29 cellular contexts compared by ENCODE assay signal in genomic region chr9:110528645-110529044, GRCh38. TPM values are rescaled to one million over a fixed set of nuclear protein-coding genes. Genes with fewer than 3 reads are reported as not detected.
A peak's percentile ranks its signal among the peaks of the same experiment; 100 is the strongest.
DNase-seq lines count a peak whose midpoint lies in the region; ATAC-seq, FAIRE-seq and TF ChIP-seq lines count a peak whose summit lies in the region.
"Had no signal": no experiment of that assay in that cellular context is flagged by ENCODE, and none has a peak within 500 bp of the region (broad histone marks: within the 10 kb centered on the region; RNA-seq: fewer than 3 reads in every experiment).

No MANE protein-coding gene starts in this region.

- no peaks in the 10 kb centered on the region for H3K36me3 Mint-ChIP-seq in WTC11
- H3K36me3 Mint-ChIP-seq: CD14-positive monocyte; CD4-positive, alpha-beta memory T cell; CD4-positive, CD25-positive, alpha-beta regulatory T cell; CD8-positive, alpha-beta memory T cell had no signal

- no peaks in the 10 kb centered on the region for H3K4me1 ChIP-seq in pancreas
- H3K4me1 ChIP-seq: BE2C had no signal

- ATAC-seq in WTC11 (no peak), pancreas (no peak)
- ATAC-seq: GM12878 had no signal

- intact Hi-C loops in pancreas (cut with DNase I) = no loop called here

- DNase-seq in WTC11 (ENCODE audit: low spot score) (no peak), frontal cortex (ENCODE audit: low spot score in 2 of 2) (no peak), pancreas (no peak), NCI-H226 (no peak), NCI-H2029 treated with DMSO at 0.1 percent for 48 hours (lab: John Stamatoyannopoulos, UW) (no peak)
- no peak for DNase-seq in NK-92 treated with Interleukin-12 subunit alpha and Interleukin-12 subunit beta, amount 100 ng/mL, for 24 hours (lab: John Stamatoyannopoulos, UW)
- DNase-seq: ACHN; BE2C; C1 segment of cervical spinal cord; CD4-positive, alpha-beta memory T cell; CD4-positive, CD25-positive, alpha-beta regulatory T cell; CD8-positive, alpha-beta memory T cell; COR-L47; DMS 273 treated with DMSO at 0.1 percent for 48 hours; DMS153; DMS53; DMS79; DND-41; EL; GF-D8 had no signal

- no peak overlapping the region for H3K4me3 Mint-ChIP-seq in WTC11
- H3K4me3 Mint-ChIP-seq: CD14-positive monocyte; CD4-positive, alpha-beta memory T cell; CD4-positive, CD25-positive, alpha-beta regulatory T cell; CD8-positive, alpha-beta memory T cell had no signal

- H3K27ac Mint-ChIP-seq in WTC11 = no peak overlapping the region
- H3K27ac Mint-ChIP-seq: CD14-positive monocyte; CD4-positive, alpha-beta memory T cell; CD4-positive, CD25-positive, alpha-beta regulatory T cell; CD8-positive, alpha-beta memory T cell had no signal

- no peak overlapping the region for H3K4me3 ChIP-seq in pancreas
- H3K4me3 ChIP-seq: BLaER1, GM12878 had no signal

- H3K27me3 ChIP-seq in pancreas = no peaks in the 10 kb centered on the region
- H3K27me3 ChIP-seq: BE2C, BLaER1 had no signal

- CTCF ChIA-PET in WTC11 (lab: Charles Lee) = no interaction called here

- H3K27ac ChIP-seq in pancreas = no peak overlapping the region
- H3K27ac ChIP-seq: 22Rv1, BLaER1 had no signal

- no peaks in the 10 kb centered on the region for H3K27me3 Mint-ChIP-seq in WTC11 (ENCODE audit: low read depth)
- H3K27me3 Mint-ChIP-seq: CD4-positive, alpha-beta memory T cell; CD4-positive, CD25-positive, alpha-beta regulatory T cell; CD8-positive, alpha-beta memory T cell had no signal

- H3K9me3 ChIP-seq in pancreas = no peaks in the 10 kb centered on the region
- H3K9me3 ChIP-seq: BE2C had no signal

- peaks cover 21% of the 10 kb centered on the region for H3K9me3 Mint-ChIP-seq in WTC11

- peaks cover 12% of the 10 kb centered on the region for H3K4me1 Mint-ChIP-seq in WTC11
- H3K4me1 Mint-ChIP-seq: CD14-positive monocyte; CD4-positive, alpha-beta memory T cell; CD4-positive, CD25-positive, alpha-beta regulatory T cell; CD8-positive, alpha-beta memory T cell had no signal

- TF ChIP-seq CTCF in WTC11 (IDR thresholded peaks at IDR 0.05) (no peak), pancreas (IDR thresholded peaks at IDR 0.05) (no peak)

- FAIRE-seq in A204.1 (lab: Jason Lieb, UNC) = peak; percentile 69
- FAIRE-seq in frontal cortex (lab: Jason Lieb, UNC) = peak; percentile 86
- peak; percentile 59 for FAIRE-seq in pancreas (lab: Jason Lieb, UNC)
- FAIRE-seq: GM12878, GM12892, GM18507 had no signal

- H3K36me3 ChIP-seq in pancreas = no peaks in the 10 kb centered on the region
- H3K36me3 ChIP-seq: BE2C, BLaER1 had no signal

- POLR2A ChIA-PET in WTC11 (lab: Charles Lee) = no interaction called here

TF ChIP-seq in WTC11, 78 proteins besides CTCF, POLR2A, EP300 and RAD21:
- TF ChIP-seq EMX1 (CRISPR knock-in tag; IDR thresholded peaks at IDR 0.05) (no peak), HMGA2 (CRISPR knock-in tag; IDR thresholded peaks at IDR 0.05) (peak; percentile 97)

RNA-seq across cellular contexts. Expression of gene SVEP1, which starts 50.9 kb away (rescaled TPM):
- 0.39 to 0.74 TPM (median 0.48 TPM) in 3 replicates for total RNA-seq in WTC11 (2021)
- 8.6 TPM for total RNA-seq in frontal cortex
- 10 to 100 TPM in 3 of 6 donors, 1 to 10 TPM in 3; 3.6 to 12.8 (median 8.5) TPM for total RNA-seq in pancreas
- polyA plus RNA-seq in pancreas = 1 to 10 TPM in 1 of 2 donors, under 1 TPM in 1; 0.96 to 1.2 TPM
- total RNA-seq: A172; CD4-positive, alpha-beta memory T cell; CD8-positive, alpha-beta memory T cell; G401 had no signal
- polyA plus RNA-seq: CD14-positive monocyte; CD4-positive, alpha-beta memory T cell; CD4-positive, CD25-positive, alpha-beta regulatory T cell; CD8-positive, alpha-beta memory T cell had no signal
